In genomic region chr16:53281859-53282258, GRCh38 we compare ENCODE assay signal across 18 cellular contexts.
"Had no signal": no experiment of that assay in that cellular context is flagged by ENCODE, and none has a peak within 500 bp of the region (broad histone marks: within the 10 kb centered on the region; RNA-seq: fewer than 3 reads in every experiment).

No MANE protein-coding gene starts in this region.

- H3K27me3 ChIP-seq: esophagus muscularis mucosa, gastrocnemius medialis, neutrophil, sigmoid colon had no signal

- H3K27ac ChIP-seq: neutrophil had no signal

- FAIRE-seq: colon, urothelium cell line had no signal

- H3K4me3 ChIP-seq: esophagus muscularis mucosa, gastrocnemius medialis, sigmoid colon, skin epidermis had no signal

- DNase-seq: effector memory CD8-positive, alpha-beta T cell; gastrocnemius medialis; islet precursor cell; left ventricle myocardium superior; mammary epithelial cell; naive thymus-derived CD8-positive, alpha-beta T cell; posterior cingulate gyrus; sigmoid colon; stimulated activated CD4-positive, alpha-beta T cell treated with anti-CD3 and anti-CD28 coated beads, Interleukin-2, amount 100 ng/mL, for 24 hours; stimulated activated CD4-positive, alpha-beta T cell treated with anti-CD3 and anti-CD28 coated beads, Interleukin-4, amount 100 ng/mL, for 4 hours; stimulated activated naive B cell treated with anti-CD40 and anti-IgM and Interleukin-4, amounts not matched to agents 10 μg/mL and 1 μg/mL and 100 μg/mL, for 72 hours; stimulated activated naive CD8-positive, alpha-beta T cell treated with anti-CD3 and anti-CD28 coated beads, Interleukin-15, amount 100 ng/mL, for 72 hours; trophoblast cell had no signal

- H3K9me3 ChIP-seq: esophagus muscularis mucosa, gastrocnemius medialis, neutrophil, sigmoid colon had no signal

- ATAC-seq: effector memory CD8-positive, alpha-beta T cell; gastrocnemius medialis; left ventricle myocardium superior; naive thymus-derived CD8-positive, alpha-beta T cell; stimulated activated naive CD8-positive, alpha-beta T cell treated with anti-CD3 and anti-CD28 coated beads, Interleukin-15, amount 100 ng/mL, for 72 hours had no signal
